In the genomic region with DNA sequence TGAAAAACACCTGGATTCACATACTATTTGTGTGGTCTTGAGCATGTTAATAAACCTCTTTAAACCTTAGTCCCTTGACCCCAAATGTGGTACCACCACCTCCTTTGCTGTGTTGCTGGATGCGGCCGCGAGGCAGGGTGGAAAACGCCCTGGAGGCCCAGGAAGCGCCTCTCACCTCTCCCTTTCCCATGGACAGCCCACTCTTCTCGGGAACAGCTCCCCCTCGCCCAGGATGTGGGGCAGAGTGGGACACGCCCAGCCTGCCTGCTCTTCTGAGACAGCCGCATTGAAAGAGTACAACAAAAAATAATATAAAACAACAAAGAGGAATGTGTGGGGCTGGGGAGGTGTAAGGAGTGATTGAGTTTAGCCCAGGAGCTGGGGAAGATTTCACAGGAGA, we compare ENCODE assay signal across 14 cellular contexts.
"Had no signal": no experiment of that assay in that cellular context is flagged by ENCODE, and none has a peak within 500 bp of the region (broad histone marks: within the 10 kb centered on the region; RNA-seq: fewer than 3 reads in every experiment).

No MANE protein-coding gene starts in this region.

- H3K9me3 Mint-ChIP-seq: activated naive CD4-positive, alpha-beta T cell treated with anti-CD3 and anti-CD28 coated beads, Interleukin-2, amount 50 U/mL, for 24 hours; central memory CD8-positive, alpha-beta T cell; stimulated activated effector memory CD8-positive, alpha-beta T cell treated with anti-CD3 and anti-CD28 coated beads, Interleukin-12 subunit alpha, Interleukin-12 subunit beta, amount 100 ng/mL, for 72 hours had no signal

- H3K27ac Mint-ChIP-seq: activated naive CD4-positive, alpha-beta T cell treated with anti-CD3 and anti-CD28 coated beads, Interleukin-2, amount 50 U/mL, for 24 hours; stimulated activated effector memory CD8-positive, alpha-beta T cell treated with anti-CD3 and anti-CD28 coated beads, Interleukin-12 subunit alpha, Interleukin-12 subunit beta, amount 100 ng/mL, for 72 hours had no signal

- DNase-seq: activated CD4-positive, CD25-positive, alpha-beta regulatory T cell; activated T-cell treated with anti-CD3 and anti-CD28 coated beads, Interleukin-2, amount 50 U/mL, for 1 hour; body of pancreas; effector memory CD4-positive, alpha-beta T cell; left ventricle myocardium superior; T-helper 2 cell had no signal

- H3K36me3 ChIP-seq: neutrophil, tibial nerve had no signal

- H3K4me3 ChIP-seq: body of pancreas, smooth muscle cell, tibial nerve had no signal

- FAIRE-seq: TTC549 had no signal

- H3K9me3 ChIP-seq: body of pancreas, neutrophil had no signal

- H3K36me3 Mint-ChIP-seq: stimulated activated effector memory CD8-positive, alpha-beta T cell treated with anti-CD3 and anti-CD28 coated beads, Interleukin-12 subunit alpha, Interleukin-12 subunit beta, amount 100 ng/mL, for 72 hours had no signal

- H3K27me3 Mint-ChIP-seq: activated naive CD4-positive, alpha-beta T cell treated with anti-CD3 and anti-CD28 coated beads, Interleukin-2, amount 50 U/mL, for 24 hours; central memory CD8-positive, alpha-beta T cell had no signal

- H3K27ac ChIP-seq: body of pancreas, epithelial cell of prostate, neutrophil, tibial nerve had no signal

- H3K4me1 ChIP-seq: tibial nerve had no signal

- H3K27me3 ChIP-seq: body of pancreas, neutrophil, tibial nerve had no signal

- ATAC-seq: body of pancreas; stimulated activated effector memory CD8-positive, alpha-beta T cell treated with anti-CD3 and anti-CD28 coated beads, Interleukin-12 subunit alpha, Interleukin-12 subunit beta, amount 100 ng/mL, for 72 hours had no signal

- H3K4me1 Mint-ChIP-seq: activated naive CD4-positive, alpha-beta T cell treated with anti-CD3 and anti-CD28 coated beads, Interleukin-2, amount 50 U/mL, for 24 hours; central memory CD8-positive, alpha-beta T cell; stimulated activated effector memory CD8-positive, alpha-beta T cell treated with anti-CD3 and anti-CD28 coated beads, Interleukin-12 subunit alpha, Interleukin-12 subunit beta, amount 100 ng/mL, for 72 hours had no signal

- H3K4me2 ChIP-seq: smooth muscle cell had no signal

- H3K4me3 Mint-ChIP-seq: activated naive CD4-positive, alpha-beta T cell treated with anti-CD3 and anti-CD28 coated beads, Interleukin-2, amount 50 U/mL, for 24 hours; central memory CD8-positive, alpha-beta T cell; stimulated activated effector memory CD8-positive, alpha-beta T cell treated with anti-CD3 and anti-CD28 coated beads, Interleukin-12 subunit alpha, Interleukin-12 subunit beta, amount 100 ng/mL, for 72 hours had no signal
